Comparison of ENCODE assay signal across 8 cellular contexts in genomic region chr9:35553670-35554543, GRCh38. TPM values are rescaled to one million over a fixed set of nuclear protein-coding genes. Genes with fewer than 3 reads are reported as not detected.
DNase-seq lines count a peak whose midpoint lies in the region; ATAC-seq, FAIRE-seq and TF ChIP-seq lines count a peak whose summit lies in the region.

No MANE protein-coding gene starts in this region.

- DNase-seq in AG20443 (ENCODE audit: low spot score): peak; percentile 89
- peak; percentile 42 for DNase-seq in GM19239 (ENCODE audit: insufficient read length, low spot score)
- DNase-seq in NCI-H748 treated with DMSO at 0.1 percent for 48 hours (lab: John Stamatoyannopoulos, UW): peak; percentile 52
- peak; percentile 16 for DNase-seq in activated T-helper 2 cell treated with anti-CD3 and anti-CD28 coated beads, Interferon-gamma antibody, Interleukin-2, Interleukin-4, amounts not matched to agents 10 μg/mL and 5 μg/mL and 100 μg/mL, durations not matched to agents 14 hours and 24 hours and 36 hours (ENCODE audit: low spot score)
- DNase-seq in glomerular visceral epithelial cell (ENCODE audit: extremely low spot score): peak; percentile 83
- no peak for DNase-seq in osteocyte (ENCODE audit: extremely low spot score, unreplicated experiment)

- peak; percentile 94 for TF ChIP-seq CTCF in osteocyte (IDR thresholded peaks at IDR 0.05)

- no peaks in the 10 kb centered on the region for H3K27me3 Mint-ChIP-seq in activated T-helper 2 cell treated with anti-CD3 and anti-CD28 coated beads, Interferon-gamma antibody, Interleukin-2, Interleukin-4, amounts not matched to agents 10 μg/mL and 5 μg/mL and 100 μg/mL, durations not matched to agents 14 hours and 24 hours and 36 hours (ENCODE audit: low read depth)
- H3K27me3 Mint-ChIP-seq in osteocyte (ENCODE audit: unreplicated experiment): no peaks in the 10 kb centered on the region

- H3K4me1 Mint-ChIP-seq in activated T-helper 2 cell treated with anti-CD3 and anti-CD28 coated beads, Interferon-gamma antibody, Interleukin-2, Interleukin-4, amounts not matched to agents 10 μg/mL and 5 μg/mL and 100 μg/mL, durations not matched to agents 14 hours and 24 hours and 36 hours (ENCODE audit: low read depth): no peaks in the 10 kb centered on the region
- H3K4me1 Mint-ChIP-seq in osteocyte (ENCODE audit: unreplicated experiment): peaks cover 11% of the 10 kb centered on the region

- ATAC-seq in HG03097 (IDR thresholded peaks at IDR 0.05; ENCODE audit: low FRiP score, unreplicated experiment) (no peak), HG02623 (IDR thresholded peaks at IDR 0.05; ENCODE audit: unreplicated experiment) (no peak)

- intact Hi-C loops in activated T-helper 2 cell treated with anti-CD3 and anti-CD28 coated beads, Interferon-gamma antibody, Interleukin-2, Interleukin-4, amounts not matched to agents 10 μg/mL and 5 μg/mL and 100 μg/mL, durations not matched to agents 14 hours and 24 hours and 36 hours (cut with micrococcal nuclease): loop anchor here (1.0 kb wide), 2 partner anchors 73 to 438 kb away; no protein-coding TSS in a partner anchor

- H3K9me3 Mint-ChIP-seq in activated T-helper 2 cell treated with anti-CD3 and anti-CD28 coated beads, Interferon-gamma antibody, Interleukin-2, Interleukin-4, amounts not matched to agents 10 μg/mL and 5 μg/mL and 100 μg/mL, durations not matched to agents 14 hours and 24 hours and 36 hours: no peaks in the 10 kb centered on the region
- no peaks in the 10 kb centered on the region for H3K9me3 Mint-ChIP-seq in osteocyte (ENCODE audit: unreplicated experiment)

- H3K4me3 Mint-ChIP-seq in activated T-helper 2 cell treated with anti-CD3 and anti-CD28 coated beads, Interferon-gamma antibody, Interleukin-2, Interleukin-4, amounts not matched to agents 10 μg/mL and 5 μg/mL and 100 μg/mL, durations not matched to agents 14 hours and 24 hours and 36 hours (ENCODE audit: low read depth): no peak overlapping the region
- H3K4me3 Mint-ChIP-seq in osteocyte (ENCODE audit: unreplicated experiment): no peak overlapping the region

- H3K27ac Mint-ChIP-seq in activated T-helper 2 cell treated with anti-CD3 and anti-CD28 coated beads, Interferon-gamma antibody, Interleukin-2, Interleukin-4, amounts not matched to agents 10 μg/mL and 5 μg/mL and 100 μg/mL, durations not matched to agents 14 hours and 24 hours and 36 hours: no peak overlapping the region
- H3K27ac Mint-ChIP-seq in osteocyte (ENCODE audit: unreplicated experiment): no peak overlapping the region

- no peaks in the 10 kb centered on the region for H3K36me3 Mint-ChIP-seq in activated T-helper 2 cell treated with anti-CD3 and anti-CD28 coated beads, Interferon-gamma antibody, Interleukin-2, Interleukin-4, amounts not matched to agents 10 μg/mL and 5 μg/mL and 100 μg/mL, durations not matched to agents 14 hours and 24 hours and 36 hours (ENCODE audit: low read depth)
- H3K36me3 Mint-ChIP-seq in osteocyte (ENCODE audit: unreplicated experiment): peaks cover 31% of the 10 kb centered on the region

- peak; percentile 23 for FAIRE-seq in GM19239 (lab: Jason Lieb, UNC)

RNA-seq across cellular contexts. Expression of gene TESK1, which starts 51.2 kb away (rescaled TPM):
- total RNA-seq in activated T-helper 2 cell treated with anti-CD3 and anti-CD28 coated beads, Interferon-gamma antibody, Interleukin-2, Interleukin-4, amounts not matched to agents 10 μg/mL and 5 μg/mL and 100 μg/mL, durations not matched to agents 14 hours and 24 hours and 36 hours: 44.5 and 48.0 TPM in 2 replicates
- total RNA-seq in osteocyte: 44.4 and 53.5 TPM in 2 replicates
